ENCODE assay signal across 9 cellular contexts in the genomic region with DNA sequence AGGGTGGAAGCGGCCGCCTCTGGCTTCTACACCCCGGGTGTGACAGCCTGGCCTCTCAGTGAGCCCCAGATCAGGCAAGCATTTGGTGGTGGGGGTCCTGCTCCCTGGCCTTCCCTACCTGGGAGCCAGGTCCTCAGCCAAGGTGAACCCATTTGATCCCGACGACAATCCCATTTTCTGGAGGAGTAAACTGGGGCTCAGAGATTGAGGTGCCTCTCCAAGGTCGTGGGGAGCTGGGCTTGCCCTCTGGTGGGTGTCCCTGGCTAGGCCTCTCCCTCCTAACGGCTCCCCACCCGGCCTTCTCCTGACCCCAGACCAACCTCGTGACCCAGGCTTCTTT. TPM values are rescaled to one million over a fixed set of nuclear protein-coding genes. Genes with fewer than 3 reads are reported as not detected.
DNase-seq lines count a peak whose midpoint lies in the region; ATAC-seq and TF ChIP-seq lines count a peak whose summit lies in the region.
"Had no signal": no experiment of that assay in that cellular context is flagged by ENCODE, and none has a peak within 500 bp of the region (broad histone marks: within the 10 kb centered on the region; RNA-seq: fewer than 3 reads in every experiment).

No MANE protein-coding gene starts in this region.

- peak overlapping the region; percentile 45 for H3K4me3 ChIP-seq in Loucy (ENCODE audit: low read length, poor library complexity, severe bottlenecking)
- H3K4me3 ChIP-seq in esophagus (ENCODE audit: low read depth in 1 of 2, low read length in 2 of 2) = peak overlapping the region; percentile 33 to 56

- H4K20me1 ChIP-seq in Loucy (ENCODE audit: insufficient read depth, low read length, poor library complexity, severe bottlenecking) = no peaks in the 10 kb centered on the region

- WGBS in esophagus, 2 donors = 47 to 54% methylated on average over 9 of the region's 9 CpGs

- no peak overlapping the region for H3K9ac ChIP-seq in Loucy (ENCODE audit: low read depth, low read length, poor library complexity, severe bottlenecking)

- DNase-seq in Calu3 (no peak), progenitor cell of endocrine pancreas (ENCODE audit: low spot score, unreplicated experiment) (no peak), NCI-H128 (lab: John Stamatoyannopoulos, UW; ENCODE audit: unreplicated experiment) (no peak), hypothalamus (lab: John Stamatoyannopoulos, UW) (no peak), HUDEP-2 (lab: John Stamatoyannopoulos, UW; ENCODE audit: unreplicated experiment in 76 of 76) (no peak)

- H3K36me3 ChIP-seq in Loucy (ENCODE audit: insufficient read depth, low read length) (no peaks in the 10 kb centered on the region), esophagus (ENCODE audit: control insufficient read depth in 2 of 2, insufficient read depth in 2 of 2, low read length in 1 of 2) (no peaks in the 10 kb centered on the region)

- H3K27me3 ChIP-seq in Loucy (ENCODE audit: insufficient read depth, low read length, poor library complexity, severe bottlenecking) (no peaks in the 10 kb centered on the region), esophagus (ENCODE audit: control insufficient read depth in 1 of 2, insufficient read depth in 2 of 2, low read length in 2 of 2) (no peaks in the 10 kb centered on the region)

- H3K9me2 ChIP-seq in Loucy (replicated peaks; ENCODE audit: low read depth, low read length) = no peaks in the 10 kb centered on the region

- H3K36me3 Mint-ChIP-seq in Calu3 (ENCODE audit: insufficient read depth, unreplicated experiment) (peaks cover 9% of the 10 kb centered on the region), progenitor cell of endocrine pancreas (ENCODE audit: insufficient read depth) (no peaks in the 10 kb centered on the region)

- H3K4me1 Mint-ChIP-seq in Calu3 (ENCODE audit: low read depth, unreplicated experiment) (peaks cover 15% of the 10 kb centered on the region), progenitor cell of endocrine pancreas (ENCODE audit: low read depth) (peaks cover 15% of the 10 kb centered on the region)

- no peak overlapping the region for H2AFZ ChIP-seq in Loucy (ENCODE audit: low read length)

- no peaks in the 10 kb centered on the region for H3F3A ChIP-seq in Loucy (ENCODE audit: low read depth)

- H3K27me3 Mint-ChIP-seq in Calu3 (ENCODE audit: unreplicated experiment) = no peaks in the 10 kb centered on the region
- H3K27me3 Mint-ChIP-seq in progenitor cell of endocrine pancreas = peaks cover 4% of the 10 kb centered on the region
- H3K27me3 Mint-ChIP-seq: activated CD4-positive, alpha-beta memory T cell treated with anti-CD3 and anti-CD28 coated beads, Interleukin-2, amount 10 ng/mL, durations not matched to agents 7 days and 5 days had no signal

- H3K4me2 ChIP-seq in Loucy (ENCODE audit: low read depth, low read length, poor library complexity, severe bottlenecking) = peak overlapping the region; percentile 71

- peak overlapping the region; percentile 24 for H3K4me3 Mint-ChIP-seq in Calu3 (ENCODE audit: low read depth, unreplicated experiment)
- peak overlapping the region; percentile 9 for H3K4me3 Mint-ChIP-seq in progenitor cell of endocrine pancreas (ENCODE audit: low read depth)

- intact Hi-C loops in Calu3 (cut with micrococcal nuclease; ENCODE audit: unreplicated experiment) = no loop called here

- H3K79me2 ChIP-seq in Loucy (ENCODE audit: insufficient read depth, low read length) = no peaks in the 10 kb centered on the region

- H3K9me3 ChIP-seq in Loucy (ENCODE audit: insufficient read depth, low read depth, low read length) = no peaks in the 10 kb centered on the region
- H3K9me3 ChIP-seq in esophagus (ENCODE audit: control insufficient read depth in 2 of 2, insufficient read depth in 1 of 2, low read depth in 1 of 2, low read length in 1 of 2) = no peaks in the 10 kb centered on the region

- H3K9me3 Mint-ChIP-seq in Calu3 (ENCODE audit: low read depth, unreplicated experiment) (no peaks in the 10 kb centered on the region), progenitor cell of endocrine pancreas (ENCODE audit: low read depth) (no peaks in the 10 kb centered on the region)
- H3K9me3 Mint-ChIP-seq: activated CD4-positive, alpha-beta memory T cell treated with anti-CD3 and anti-CD28 coated beads, Interleukin-2, amount 10 ng/mL, durations not matched to agents 7 days and 5 days had no signal

- H3K4me1 ChIP-seq in Loucy (ENCODE audit: insufficient read depth, low read length, poor library complexity, severe bottlenecking) (peaks cover 4% of the 10 kb centered on the region), esophagus (ENCODE audit: control insufficient read depth in 2 of 2, insufficient read depth in 2 of 2, low read length in 1 of 2) (peaks cover 7 to 11% of the 10 kb centered on the region in 2 donors)

- no peak overlapping the region for H3K27ac Mint-ChIP-seq in Calu3 (ENCODE audit: unreplicated experiment)
- no peak overlapping the region for H3K27ac Mint-ChIP-seq in progenitor cell of endocrine pancreas
- H3K27ac Mint-ChIP-seq: activated CD4-positive, alpha-beta memory T cell treated with anti-CD3 and anti-CD28 coated beads, Interleukin-2, amount 10 ng/mL, durations not matched to agents 7 days and 5 days had no signal

- TF ChIP-seq CTCF in Calu3 (IDR thresholded peaks at IDR 0.05; ENCODE audit: unreplicated experiment) = no peak
- no peak; the same call in 1 of the 2 replicates for TF ChIP-seq CTCF in Loucy (conservative IDR thresholded peaks at IDR 0.05; ENCODE audit: low read length)
- TF ChIP-seq CTCF in progenitor cell of endocrine pancreas (IDR thresholded peaks at IDR 0.05; ENCODE audit: unreplicated experiment) = no peak

- H3K27ac ChIP-seq in esophagus (ENCODE audit: low read depth in 2 of 2, low read length in 1 of 2) = peak overlapping the region in 1 of 2 donors; percentile 12

- no peak for ATAC-seq in GM18511 (IDR thresholded peaks at IDR 0.05; ENCODE audit: unreplicated experiment)

- BruUV-seq in Calu3 (replicated peaks; lab: Mats Ljungman, UMichigan) = no TSS peak

- CTCF ChIA-PET in Calu3 (lab: Charles Lee) = no interaction called here

RNA-seq across cellular contexts. Expression of a gene that starts 2.7 kb away (rescaled TPM):
- total RNA-seq in Calu3 (2022) = 10.9 and 13.5 TPM in 2 replicates
- under 1 TPM; 0.52 to 0.67 TPM for polyA plus RNA-seq in esophagus
- 28.4 and 30.8 TPM in 2 replicates for total RNA-seq in progenitor cell of endocrine pancreas
- total RNA-seq: activated CD4-positive, alpha-beta memory T cell treated with anti-CD3 and anti-CD28 coated beads, Interleukin-2, amount 10 ng/mL, durations not matched to agents 7 days and 5 days had no signal

RNA-seq across cellular contexts. Expression of a gene that starts 7.8 kb away (rescaled TPM):
- not detected in 2 replicates for total RNA-seq in Calu3 (2022)
- not detected for polyA plus RNA-seq in esophagus
- not detected in 2 replicates for total RNA-seq in progenitor cell of endocrine pancreas
- total RNA-seq: activated CD4-positive, alpha-beta memory T cell treated with anti-CD3 and anti-CD28 coated beads, Interleukin-2, amount 10 ng/mL, durations not matched to agents 7 days and 5 days had no signal

RNA-seq across cellular contexts. Expression of a gene that starts 31.4 kb away (rescaled TPM):
- total RNA-seq in Calu3 (2022) (113 and 195 TPM in 2 replicates), progenitor cell of endocrine pancreas (17.8 and 19.6 TPM in 2 replicates)
- 100 to 1,000 TPM in 1 of 2 donors, 10 to 100 TPM in 1; 93.7 to 219 TPM for polyA plus RNA-seq in esophagus

RNA-seq across cellular contexts. Expression of a gene that starts 34.5 kb away (rescaled TPM):
- total RNA-seq in Calu3 (2022) (98.7 and 112 TPM in 2 replicates), progenitor cell of endocrine pancreas (104 and 105 TPM in 2 replicates)
- 10 to 100 TPM; 29.9 to 35.2 TPM for polyA plus RNA-seq in esophagus
